ENCODE assay signal across 9 cellular contexts in genomic region chr20:23142162-23143050, GRCh38. TPM values are rescaled to one million over a fixed set of nuclear protein-coding genes. Genes with fewer than 3 reads are reported as not detected.
A peak's percentile ranks its signal among the peaks of the same experiment; 100 is the strongest.
DNase-seq lines count a peak whose midpoint lies in the region; ATAC-seq, FAIRE-seq and TF ChIP-seq lines count a peak whose summit lies in the region.
"Had no signal": no experiment of that assay in that cellular context is flagged by ENCODE, and none has a peak within 500 bp of the region (broad histone marks: within the 10 kb centered on the region; RNA-seq: fewer than 3 reads in every experiment).

No MANE protein-coding gene starts in this region.

- dilution Hi-C loops in endothelial cell of umbilical vein (cut with MboI; ENCODE audit: extremely low pct_ligation_motif_present, low sequenced_read_pairs): no loop called here

- ATAC-seq in GM21447 (IDR thresholded peaks at IDR 0.05; ENCODE audit: unreplicated experiment) (peak; percentile 85), HG03135 (IDR thresholded peaks at IDR 0.05; ENCODE audit: unreplicated experiment) (no peak)

- BruUV-seq in endothelial cell of umbilical vein (replicated peaks; lab: Mats Ljungman, UMichigan): no TSS peak

- peak overlapping the region; percentile 35 for H3K9ac ChIP-seq in endothelial cell of umbilical vein (replicated peaks; ENCODE audit: extremely low read depth, insufficient read depth, low read length)

- 71% methylated on average over 13 of the region's 16 CpGs for WGBS in suprapubic skin

- TF ChIP-seq CTCF in endothelial cell of umbilical vein (IDR thresholded peaks at IDR 0.05; ENCODE audit: extremely low read depth in 1 of 2, insufficient read depth in 1 of 2, low read depth in 1 of 2, low read length in 2 of 2) (no peak), suprapubic skin (IDR thresholded peaks at IDR 0.05) (no peak)

- CTCF ChIA-PET in endothelial cell of umbilical vein (lab: Charles Lee): interaction anchor here (0.7 to 4.4 kb wide), 15 partner anchors 10 to 451 kb away, joined by 3 to 26 read pairs (median 5); partner anchors contain the start of gene NXT1

- peak overlapping the region; percentile 88 for H3K27ac ChIP-seq in endothelial cell of umbilical vein (ENCODE audit: insufficient read depth, low read depth, low read length)
- peak overlapping the region; percentile 61 for H3K27ac ChIP-seq in suprapubic skin

- H3K79me2 ChIP-seq in endothelial cell of umbilical vein (ENCODE audit: control insufficient read depth, insufficient read depth, low read length): no peaks in the 10 kb centered on the region

- DNase-seq in AML-193 (lab: John Stamatoyannopoulos, UW) (peak; percentile 69 to 77), NOMO-1 treated with DMSO at 0.1 percent for 48 hours (lab: John Stamatoyannopoulos, UW; ENCODE audit: unreplicated experiment) (peak; percentile 85), endothelial cell of umbilical vein (ENCODE audit: low read depth, low spot score) (no peak), suprapubic skin (ENCODE audit: low spot score in 2 of 2) (peak; percentile 64 to 74), NCI-H1930 (lab: John Stamatoyannopoulos, UW) (no peak), 8988T (no peak)

- no peaks in the 10 kb centered on the region for H4K20me1 ChIP-seq in endothelial cell of umbilical vein (replicated peaks; ENCODE audit: control insufficient read depth, extremely low read depth, insufficient read depth, low read length)

- intact Hi-C loops in endothelial cell of umbilical vein (cut with micrococcal nuclease): no loop called here

- no peak for TF ChIP-seq POLR2A in endothelial cell of umbilical vein (IDR thresholded peaks at IDR 0.05; ENCODE audit: low read depth, low read length)
- TF ChIP-seq POLR2A in suprapubic skin (IDR thresholded peaks at IDR 0.05): no peak

- peaks cover 70% of the 10 kb centered on the region for H3K4me1 ChIP-seq in endothelial cell of umbilical vein (ENCODE audit: control insufficient read depth, extremely low read depth, insufficient read depth, low read length)
- H3K4me1 ChIP-seq in suprapubic skin: peaks cover 78% of the 10 kb centered on the region

- no peaks in the 10 kb centered on the region for H3K36me3 ChIP-seq in endothelial cell of umbilical vein (ENCODE audit: control insufficient read depth in 2 of 2, extremely low read depth in 1 of 2, insufficient read depth in 2 of 2, low read length in 2 of 2)
- H3K36me3 ChIP-seq in suprapubic skin: no peaks in the 10 kb centered on the region

- peak overlapping the region; percentile 37 for H3K4me2 ChIP-seq in endothelial cell of umbilical vein (ENCODE audit: insufficient read depth, low read length)

- H3K9me1 ChIP-seq in endothelial cell of umbilical vein (replicated peaks; ENCODE audit: control insufficient read depth, extremely low read depth, insufficient read depth, low read length): no peaks in the 10 kb centered on the region

- TF ChIP-seq EP300 in suprapubic skin (IDR thresholded peaks at IDR 0.05): no peak

- peak overlapping the region; percentile 50 for H2AFZ ChIP-seq in endothelial cell of umbilical vein (ENCODE audit: low read depth, low read length)

- POLR2A ChIA-PET in endothelial cell of umbilical vein (lab: Charles Lee): interaction anchor here (0.6 to 1.0 kb wide), 2 partner anchors 60 to 240 kb away, joined by 3 to 9 read pairs; no protein-coding TSS in a partner anchor

- H3K9me3 ChIP-seq in endothelial cell of umbilical vein (replicated peaks; ENCODE audit: control insufficient read depth, insufficient read depth, low read length) (no peaks in the 10 kb centered on the region), suprapubic skin (no peaks in the 10 kb centered on the region)

- peak; percentile 55 for FAIRE-seq in endothelial cell of umbilical vein (lab: Jason Lieb, UNC)
- FAIRE-seq: islet of Langerhans had no signal

- H3K27me3 ChIP-seq in endothelial cell of umbilical vein (ENCODE audit: control insufficient read depth in 2 of 2, insufficient read depth in 2 of 2, low read length in 2 of 2): no peaks in the 10 kb centered on the region
- no peaks in the 10 kb centered on the region for H3K27me3 ChIP-seq in suprapubic skin

- H3K4me3 ChIP-seq in endothelial cell of umbilical vein (replicated peaks in 1 of 3; ENCODE audit: insufficient read depth in 1 of 3, low read depth in 1 of 3, low read length in 3 of 3) (no peak overlapping the region), suprapubic skin (no peak overlapping the region)

TF ChIP-seq in endothelial cell of umbilical vein, 7 proteins besides CTCF, POLR2A, EP300 and RAD21:
- no peak for TF ChIP-seq FOS (IDR thresholded peaks at IDR 0.05; ENCODE audit: borderline replicate concordance, insufficient read depth, low read length)
- TF ChIP-seq MYC (IDR thresholded peaks at IDR 0.05; ENCODE audit: low read depth, low read length): no peak
- TF ChIP-seq POLR2AphosphoS5 (IDR thresholded peaks at IDR 0.05; ENCODE audit: insufficient read depth, low read depth, low read length): no peak
- no peak for TF ChIP-seq MAX (IDR thresholded peaks at IDR 0.05; ENCODE audit: insufficient read depth, insufficient read length)
- no peak for TF ChIP-seq EZH2 (IDR thresholded peaks at IDR 0.05; ENCODE audit: borderline replicate concordance, low read depth, low read length, severe bottlenecking)
- no peak for TF ChIP-seq JUN (IDR thresholded peaks at IDR 0.05; ENCODE audit: borderline replicate concordance, insufficient read depth, insufficient read length, low read depth)
- TF ChIP-seq GATA2 (IDR thresholded peaks at IDR 0.05; ENCODE audit: insufficient read depth, insufficient read length, low read depth, low read length): no peak

RNA-seq across cellular contexts. Expression of gene CD93, which starts 56.3 kb away (rescaled TPM):
- total RNA-seq in endothelial cell of umbilical vein (346 and 413 TPM in 2 replicates), suprapubic skin (10 to 100 TPM in 3 of 4 donors, 1 to 10 TPM in 1; 8.1 to 25.1 (median 16.2) TPM)
- 180 and 182 TPM in 2 replicates for polyA plus RNA-seq in endothelial cell of umbilical vein
- 161 TPM in 2 replicates for polyA plus RNA-seq in endothelial cell of umbilical vein (2011; cell fraction: cytosol; rRNA removed)
- 223 and 228 TPM in 2 replicates for polyA plus RNA-seq in endothelial cell of umbilical vein (2011; cell fraction: nucleus; rRNA removed)
- 238 and 281 TPM in 2 replicates for polyA plus RNA-seq in endothelial cell of umbilical vein (2012)
- 380 and 445 TPM in 2 replicates for polyA minus RNA-seq in endothelial cell of umbilical vein
- polyA minus RNA-seq in endothelial cell of umbilical vein (2011; cell fraction: cytosol; rRNA and poly(A)+ RNA removed): not detected
- polyA minus RNA-seq in endothelial cell of umbilical vein (2011; cell fraction: nucleus; rRNA and poly(A)+ RNA removed): 156 and 158 TPM in 2 replicates

Comparison
In these comparisons a context has a peak if more than half of its experiments do, and no peak if none do; other contexts are left out.
1. DNase-seq: peak in AML-193 (2 of 2), NOMO-1 treated with DMSO at 0.1 percent for 48 hours (single experiment) and suprapubic skin (2 of 2); none in endothelial cell of umbilical vein (single experiment), NCI-H1930 (0 of 2) and 8988T (single experiment).
2. RNA of gene CD93, which starts 56.3 kb away (total RNA-seq): 346 to 413 TPM in endothelial cell of umbilical vein; 8.1 to 25.1 TPM in suprapubic skin; every median in the first group is over 10 times any median in the second.